33 cellular contexts compared by ENCODE assay signal in genomic region chr12:107805488-107806180, GRCh38. TPM values are rescaled to one million over a fixed set of nuclear protein-coding genes. Genes with fewer than 3 reads are reported as not detected.
"Had no signal": no experiment of that assay in that cellular context is flagged by ENCODE, and none has a peak within 500 bp of the region (broad histone marks: within the 10 kb centered on the region; RNA-seq: fewer than 3 reads in every experiment).

No MANE protein-coding gene starts in this region.

- H3K27me3 ChIP-seq: brain microvascular endothelial cell, foreskin keratinocyte, gastrocnemius medialis had no signal

- H3K27ac ChIP-seq: brain microvascular endothelial cell, foreskin keratinocyte, gastrocnemius medialis had no signal

- ATAC-seq: activated CD4-positive, alpha-beta T cell treated with anti-CD3 and anti-CD28 coated beads for 36 hours; activated CD8-positive, alpha-beta memory T cell treated with anti-CD3 and anti-CD28 coated beads, Interleukin-2, amount 10 ng/mL, durations not matched to agents 7 days and 5 days; activated CD8-positive, alpha-beta T cell treated with anti-CD3 and anti-CD28 coated beads, Interleukin-2, amount 10 ng/mL, durations not matched to agents 7 days and 5 days; activated naive CD4-positive, alpha-beta T cell treated with anti-CD3 and anti-CD28 coated beads, Interleukin-2, amount 50 U/mL, for 72 hours; activated T-cell treated with anti-CD3 and anti-CD28 coated beads, Interleukin-2, amount 50 U/mL, for 72 hours; esophagus mucosa; foreskin keratinocyte; gastrocnemius medialis had no signal

- H3K4me1 ChIP-seq: foreskin keratinocyte, gastrocnemius medialis had no signal

- H3K27me3 Mint-ChIP-seq: activated CD4-positive, alpha-beta memory T cell treated with anti-CD3 and anti-CD28 coated beads for 36 hours had no signal

- DNase-seq: activated CD4-positive, alpha-beta memory T cell treated with anti-CD3 and anti-CD28 coated beads for 36 hours; activated CD4-positive, alpha-beta T cell treated with anti-CD3 and anti-CD28 coated beads for 36 hours; activated CD4-positive, alpha-beta T cell treated with anti-CD3 and anti-CD28 coated beads, Interleukin-2, amount 10 ng/mL, durations not matched to agents 24 days and 14 days; activated CD4-positive, CD25-positive, alpha-beta regulatory T cell; activated CD4-positive, CD25-positive, alpha-beta regulatory T cell treated with anti-CD3 and anti-CD28 coated beads, Interleukin-2, amount 50 U/mL, for 72 hours; activated CD8-positive, alpha-beta memory T cell treated with anti-CD3 and anti-CD28 coated beads, Interleukin-2, amount 10 ng/mL, durations not matched to agents 7 days and 5 days; activated CD8-positive, alpha-beta memory T cell treated with anti-CD3 and anti-CD28 coated beads, Interleukin-2, amount 50 U/mL, for 4 hours; activated CD8-positive, alpha-beta T cell treated with anti-CD3 and anti-CD28 coated beads, Interleukin-2, amount 10 ng/mL, durations not matched to agents 7 days and 5 days; activated gamma-delta T cell; activated naive CD4-positive, alpha-beta T cell; activated naive CD4-positive, alpha-beta T cell treated with anti-CD3 and anti-CD28 coated beads, Interleukin-2, amount 10 ng/mL, durations not matched to agents 7 days and 5 days; activated naive CD8-positive, alpha-beta T cell treated with anti-CD3 and anti-CD28 coated beads, Interleukin-2, amount 10 ng/mL, durations not matched to agents 7 days and 5 days; activated T-cell treated with anti-CD3 and anti-CD28 coated beads, Interleukin-2, amount 50 U/mL, for 24 hours; activated T-cell treated with anti-CD3 and anti-CD28 coated beads, Interleukin-2, amount 50 U/mL, for 72 hours; brain microvascular endothelial cell; cortex of kidney; effector CD8-positive, alpha-beta T cell; foreskin keratinocyte; gastrocnemius medialis; glutamatergic neuron; T-helper 2 cell had no signal

- H3K36me3 Mint-ChIP-seq: activated CD4-positive, alpha-beta memory T cell treated with anti-CD3 and anti-CD28 coated beads for 36 hours; activated CD8-positive, alpha-beta memory T cell treated with anti-CD3 and anti-CD28 coated beads, Interleukin-2, amount 10 ng/mL, durations not matched to agents 7 days and 5 days; activated naive CD4-positive, alpha-beta T cell treated with anti-CD3 and anti-CD28 coated beads, Interleukin-2, amount 10 ng/mL, durations not matched to agents 7 days and 5 days; activated naive CD4-positive, alpha-beta T cell treated with anti-CD3 and anti-CD28 coated beads, Interleukin-2, amount 50 U/mL, for 72 hours; activated naive CD8-positive, alpha-beta T cell treated with anti-CD3 and anti-CD28 coated beads, Interleukin-2, amount 10 ng/mL, durations not matched to agents 7 days and 5 days had no signal

- H3K4me1 Mint-ChIP-seq: activated CD4-positive, alpha-beta T cell treated with anti-CD3 and anti-CD28 coated beads for 36 hours; activated CD4-positive, alpha-beta T cell treated with anti-CD3 and anti-CD28 coated beads, Interleukin-2, amount 10 ng/mL, durations not matched to agents 24 days and 14 days; activated CD8-positive, alpha-beta memory T cell treated with anti-CD3 and anti-CD28 coated beads, Interleukin-2, amount 10 ng/mL, durations not matched to agents 7 days and 5 days; activated naive CD4-positive, alpha-beta T cell treated with anti-CD3 and anti-CD28 coated beads, Interleukin-2, amount 10 ng/mL, durations not matched to agents 7 days and 5 days; activated naive CD8-positive, alpha-beta T cell treated with anti-CD3 and anti-CD28 coated beads, Interleukin-2, amount 10 ng/mL, durations not matched to agents 7 days and 5 days; central memory CD8-positive, alpha-beta T cell had no signal

- H3K4me3 ChIP-seq: gastrocnemius medialis had no signal

- H3K9me3 ChIP-seq: gastrocnemius medialis had no signal

- H3K36me3 ChIP-seq: brain microvascular endothelial cell, gastrocnemius medialis had no signal

- H3K4me3 Mint-ChIP-seq: activated CD4-positive, alpha-beta memory T cell treated with anti-CD3 and anti-CD28 coated beads for 36 hours; activated CD4-positive, alpha-beta T cell treated with anti-CD3 and anti-CD28 coated beads for 36 hours; activated CD4-positive, alpha-beta T cell treated with anti-CD3 and anti-CD28 coated beads, Interleukin-2, amount 10 ng/mL, durations not matched to agents 24 days and 14 days; activated CD8-positive, alpha-beta memory T cell treated with anti-CD3 and anti-CD28 coated beads, Interleukin-2, amount 10 ng/mL, durations not matched to agents 7 days and 5 days; activated CD8-positive, alpha-beta T cell treated with anti-CD3 and anti-CD28 coated beads, Interleukin-2, amount 10 ng/mL, durations not matched to agents 7 days and 5 days; activated naive CD4-positive, alpha-beta T cell treated with anti-CD3 and anti-CD28 coated beads, Interleukin-2, amount 10 ng/mL, durations not matched to agents 7 days and 5 days; activated naive CD8-positive, alpha-beta T cell treated with anti-CD3 and anti-CD28 coated beads, Interleukin-2, amount 10 ng/mL, durations not matched to agents 7 days and 5 days; activated T-cell treated with anti-CD3 and anti-CD28 coated beads, Interleukin-2, amount 50 U/mL, for 24 hours; activated T-cell treated with anti-CD3 and anti-CD28 coated beads, Interleukin-2, amount 50 U/mL, for 72 hours; central memory CD8-positive, alpha-beta T cell had no signal

- H3K27ac Mint-ChIP-seq: activated CD4-positive, alpha-beta memory T cell treated with anti-CD3 and anti-CD28 coated beads for 36 hours; activated CD4-positive, alpha-beta T cell treated with anti-CD3 and anti-CD28 coated beads for 36 hours; activated CD4-positive, alpha-beta T cell treated with anti-CD3 and anti-CD28 coated beads, Interleukin-2, amount 10 ng/mL, durations not matched to agents 24 days and 14 days; activated CD8-positive, alpha-beta memory T cell treated with anti-CD3 and anti-CD28 coated beads, Interleukin-2, amount 10 ng/mL, durations not matched to agents 7 days and 5 days; activated CD8-positive, alpha-beta T cell treated with anti-CD3 and anti-CD28 coated beads, Interleukin-2, amount 10 ng/mL, durations not matched to agents 7 days and 5 days; activated naive CD4-positive, alpha-beta T cell treated with anti-CD3 and anti-CD28 coated beads, Interleukin-2, amount 10 ng/mL, durations not matched to agents 7 days and 5 days; activated naive CD4-positive, alpha-beta T cell treated with anti-CD3 and anti-CD28 coated beads, Interleukin-2, amount 50 U/mL, for 72 hours; activated naive CD8-positive, alpha-beta T cell treated with anti-CD3 and anti-CD28 coated beads, Interleukin-2, amount 10 ng/mL, durations not matched to agents 7 days and 5 days; activated T-cell treated with anti-CD3 and anti-CD28 coated beads, Interleukin-2, amount 50 U/mL, for 24 hours; activated T-cell treated with anti-CD3 and anti-CD28 coated beads, Interleukin-2, amount 50 U/mL, for 72 hours had no signal

- H3K9me3 Mint-ChIP-seq: activated CD4-positive, alpha-beta memory T cell treated with anti-CD3 and anti-CD28 coated beads for 36 hours; activated CD4-positive, alpha-beta T cell treated with anti-CD3 and anti-CD28 coated beads, Interleukin-2, amount 10 ng/mL, durations not matched to agents 24 days and 14 days; activated naive CD4-positive, alpha-beta T cell treated with anti-CD3 and anti-CD28 coated beads, Interleukin-2, amount 10 ng/mL, durations not matched to agents 7 days and 5 days; activated naive CD4-positive, alpha-beta T cell treated with anti-CD3 and anti-CD28 coated beads, Interleukin-2, amount 50 U/mL, for 72 hours; activated naive CD8-positive, alpha-beta T cell treated with anti-CD3 and anti-CD28 coated beads, Interleukin-2, amount 10 ng/mL, durations not matched to agents 7 days and 5 days; activated T-cell treated with anti-CD3 and anti-CD28 coated beads, Interleukin-2, amount 50 U/mL, for 24 hours; activated T-cell treated with anti-CD3 and anti-CD28 coated beads, Interleukin-2, amount 50 U/mL, for 72 hours; central memory CD8-positive, alpha-beta T cell had no signal

RNA-seq across cellular contexts. Expression of gene ASCL4, which starts 31.1 kb away (rescaled TPM):
- total RNA-seq: activated CD4-positive, alpha-beta memory T cell treated with anti-CD3 and anti-CD28 coated beads for 36 hours; activated CD4-positive, alpha-beta T cell treated with anti-CD3 and anti-CD28 coated beads for 36 hours; activated CD4-positive, alpha-beta T cell treated with anti-CD3 and anti-CD28 coated beads, Interleukin-2, amount 10 ng/mL, durations not matched to agents 24 days and 14 days; activated CD8-positive, alpha-beta memory T cell treated with anti-CD3 and anti-CD28 coated beads for 36 hours; activated CD8-positive, alpha-beta memory T cell treated with anti-CD3 and anti-CD28 coated beads, Interleukin-2, amount 10 ng/mL, durations not matched to agents 7 days and 5 days; activated CD8-positive, alpha-beta T cell treated with anti-CD3 and anti-CD28 coated beads, Interleukin-2, amount 10 ng/mL, durations not matched to agents 7 days and 5 days; activated naive CD4-positive, alpha-beta T cell treated with anti-CD3 and anti-CD28 coated beads, Interleukin-2, amount 50 U/mL, for 72 hours; activated naive CD8-positive, alpha-beta T cell treated with anti-CD3 and anti-CD28 coated beads, Interleukin-2, amount 10 ng/mL, durations not matched to agents 7 days and 5 days; activated T-cell treated with anti-CD3 and anti-CD28 coated beads, Interleukin-2, amount 50 U/mL, for 72 hours; astrocyte; bronchial epithelial cell; cardiac septum; cerebellum; dermis microvascular lymphatic vessel endothelial cell; endothelial cell of umbilical vein; epithelial cell of proximal tubule; esophagus mucosa; foreskin keratinocyte; gastrocnemius medialis; T-helper 1 cell treated with Interleukin-12 subunit alpha and Interleukin-12 subunit beta and Interleukin-4 antibody, amounts not matched to agents 30 ng/mL and 1 ng/mL, for 36 hours had no signal
- polyA plus RNA-seq: endothelial cell of umbilical vein, foreskin keratinocyte had no signal
